In the genomic region with DNA sequence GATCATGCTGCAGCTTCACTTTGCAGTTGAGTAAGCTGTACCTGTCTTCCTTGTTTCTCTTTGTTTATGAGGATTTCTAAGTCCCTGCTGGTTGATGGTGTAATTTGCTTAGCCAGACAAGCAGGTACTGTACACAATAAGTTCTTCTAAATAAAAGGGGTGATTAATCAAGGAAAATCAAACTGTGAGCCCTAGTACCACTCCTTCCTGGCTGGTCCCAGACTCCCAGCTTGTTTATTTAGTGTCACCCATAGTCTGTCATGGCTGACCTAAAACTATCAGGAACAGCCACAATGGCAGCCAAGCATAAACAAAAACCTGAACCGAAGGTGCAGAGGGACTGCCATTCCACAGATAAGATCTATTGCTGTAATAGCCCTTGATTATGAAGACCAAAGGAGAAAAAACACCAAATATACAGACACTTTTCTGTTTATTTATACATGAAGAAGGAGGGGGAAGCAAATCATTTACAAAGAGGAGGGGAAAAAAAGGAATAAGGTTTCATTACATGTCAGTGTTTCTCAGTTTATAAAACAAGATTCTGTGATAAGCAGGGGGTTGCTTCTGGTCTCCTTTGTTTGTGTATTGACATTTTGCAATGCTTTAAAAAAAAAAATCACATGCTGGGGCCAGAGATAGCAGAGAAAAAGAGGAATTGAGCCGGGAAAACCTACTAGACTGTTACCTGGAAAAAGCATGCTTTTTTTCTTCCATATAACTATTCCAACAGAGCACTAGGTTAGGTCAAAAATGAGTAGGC, we compare ENCODE assay signal across 16 cellular contexts.
DNase-seq lines count a peak whose midpoint lies in the region; ATAC-seq and TF ChIP-seq lines count a peak whose summit lies in the region.
"Had no signal": no experiment of that assay in that cellular context is flagged by ENCODE, and none has a peak within 500 bp of the region (broad histone marks: within the 10 kb centered on the region; RNA-seq: fewer than 3 reads in every experiment).

No MANE protein-coding gene starts in this region.

- H3K4me3 ChIP-seq in SK-N-SH (ENCODE audit: low read depth in 2 of 2, low read length in 1 of 2) = no peak overlapping the region
- H3K4me3 ChIP-seq in smooth muscle cell = no peak overlapping the region
- H3K4me3 ChIP-seq: coronary artery had no signal

- H3K79me2 ChIP-seq in SK-N-SH (ENCODE audit: insufficient read depth) (no peaks in the 10 kb centered on the region), smooth muscle cell (ENCODE audit: low read depth) (no peaks in the 10 kb centered on the region)

- H2AFZ ChIP-seq in SK-N-SH (ENCODE audit: low read depth) (no peak overlapping the region), smooth muscle cell (ENCODE audit: low read depth) (peak overlapping the region; percentile 32)

- POLR2A ChIA-PET in SK-N-SH (lab: Yijun Ruan, JAX) = no interaction called here

- WGBS in SK-N-SH (ENCODE audit: low lambda C conversion rate) = 75% methylated on average over 2 of the region's 2 CpGs
- 62% methylated on average over 2 of the region's 2 CpGs for WGBS in smooth muscle cell (ENCODE audit: low lambda C conversion rate)

- H3K4me2 ChIP-seq in SK-N-SH (no peak overlapping the region), smooth muscle cell (no peak overlapping the region)

- DNase-seq in SK-N-SH (peak; percentile 15), SW480 (ENCODE audit: low spot score) (peak; percentile 4), left lobe of liver (ENCODE audit: low spot score) (no peak), smooth muscle cell (lab: John Stamatoyannopoulos, UW; ENCODE audit: unreplicated experiment) (no peak)
- no peak for DNase-seq in activated T-cell treated with anti-CD3 and anti-CD28 coated beads, Interleukin-2, amount 50 U/mL, for 1 hour
- DNase-seq: activated CD4-positive, alpha-beta T cell treated with anti-CD3 and anti-CD28 coated beads, Interleukin-2, amount 50 U/mL, for 48 hours; left ventricle myocardium superior; NCI-H1092; NCI-H510A; stimulated activated naive CD4-positive, alpha-beta T cell treated with Interleukin-2 at 50 U/mL for 16 hours had no signal

- H3K4me1 ChIP-seq in SK-N-SH (ENCODE audit: control insufficient read depth in 1 of 2, insufficient read depth in 2 of 2, low read depth in 1 of 2, low read length in 1 of 2) = peaks cover 0 to 10% of the 10 kb centered on the region in 2 experiments; a peak in 2 of 4 replicates
- H3K4me1 ChIP-seq in smooth muscle cell (ENCODE audit: low read depth) = no peaks in the 10 kb centered on the region

- H3K9me2 ChIP-seq in SK-N-SH = no peaks in the 10 kb centered on the region

- TF ChIP-seq CTCF in SK-N-SH (IDR thresholded peaks at IDR 0.05) (no peak), smooth muscle cell (IDR thresholded peaks at IDR 0.05; ENCODE audit: borderline replicate concordance, insufficient read depth, poor library complexity, severe bottlenecking) (no peak)

- ATAC-seq in SK-N-SH treated with all-trans-retinoic acid at 6 μM for 48 hours = no peak
- ATAC-seq in left lobe of liver = peak; percentile 53
- ATAC-seq in GM21381 (IDR thresholded peaks at IDR 0.05; ENCODE audit: unreplicated experiment) = no peak
- ATAC-seq in GM18858 (IDR thresholded peaks at IDR 0.05; ENCODE audit: unreplicated experiment) = no peak
- ATAC-seq: left ventricle myocardium superior; natural killer cell treated with Interleukin-12 subunit alpha and Interleukin-12 subunit beta and Interleukin-15 and Interleukin-18, amount 100 ng/mL, for 72 hours had no signal

- H3K27ac ChIP-seq in SK-N-SH (ENCODE audit: low read depth in 2 of 2, low read length in 1 of 2) (no peak overlapping the region), smooth muscle cell (ENCODE audit: low read depth) (no peak overlapping the region)
- H3K27ac ChIP-seq: coronary artery, RWPE1 had no signal

- no peak for TF ChIP-seq EP300 in SK-N-SH (IDR thresholded peaks at IDR 0.05; ENCODE audit: borderline replicate concordance in 1 of 2, low read depth in 1 of 2, low read length in 1 of 2)

- H3F3A ChIP-seq in SK-N-SH (replicated peaks; ENCODE audit: insufficient read depth) (peaks cover 16% of the 10 kb centered on the region), smooth muscle cell (ENCODE audit: low read depth) (no peaks in the 10 kb centered on the region)

- H3K9me3 ChIP-seq in SK-N-SH = no peaks in the 10 kb centered on the region
- no peaks in the 10 kb centered on the region for H3K9me3 ChIP-seq in smooth muscle cell (replicated peaks; ENCODE audit: low read depth)

- H3K36me3 ChIP-seq in SK-N-SH (replicated peaks in 1 of 2; ENCODE audit: control insufficient read depth in 1 of 2, insufficient read depth in 2 of 2, low read length in 1 of 2) = no peaks in the 10 kb centered on the region
- no peaks in the 10 kb centered on the region for H3K36me3 ChIP-seq in smooth muscle cell (ENCODE audit: low read depth)

- H3K27me3 ChIP-seq in SK-N-SH (ENCODE audit: insufficient read depth) (no peaks in the 10 kb centered on the region), smooth muscle cell (ENCODE audit: low read depth) (no peaks in the 10 kb centered on the region)

- H3K9ac ChIP-seq in SK-N-SH = no peak overlapping the region
- H3K9ac ChIP-seq in smooth muscle cell (ENCODE audit: low read depth) = no peak overlapping the region

- CTCF ChIA-PET in SK-N-SH (lab: Yijun Ruan, JAX) = no interaction called here

- no peak for TF ChIP-seq RAD21 in SK-N-SH (IDR thresholded peaks at IDR 0.05; ENCODE audit: low read length)

- H4K20me1 ChIP-seq in SK-N-SH (ENCODE audit: insufficient read depth) (no peaks in the 10 kb centered on the region), smooth muscle cell (ENCODE audit: low read depth) (no peaks in the 10 kb centered on the region)

TF ChIP-seq in SK-N-SH, 30 proteins besides CTCF, POLR2A, EP300 and RAD21 (continues in another document):
- TF ChIP-seq RXRA (IDR thresholded peaks at IDR 0.05; ENCODE audit: borderline replicate concordance, low read depth) = no peak
- TF ChIP-seq MEF2A (IDR thresholded peaks at IDR 0.05; ENCODE audit: borderline replicate concordance, low read depth) = no peak
- no peak for TF ChIP-seq FOXJ3 (CRISPR knock-in tag; IDR thresholded peaks at IDR 0.05)
- no peak for TF ChIP-seq TCF12 (IDR thresholded peaks at IDR 0.05)
- no peak for TF ChIP-seq GABPA (IDR thresholded peaks at IDR 0.05; ENCODE audit: low read depth)
- no peak for TF ChIP-seq NRF1 (IDR thresholded peaks at IDR 0.05; ENCODE audit: low read depth, low read length)
- TF ChIP-seq, protein P1, sequence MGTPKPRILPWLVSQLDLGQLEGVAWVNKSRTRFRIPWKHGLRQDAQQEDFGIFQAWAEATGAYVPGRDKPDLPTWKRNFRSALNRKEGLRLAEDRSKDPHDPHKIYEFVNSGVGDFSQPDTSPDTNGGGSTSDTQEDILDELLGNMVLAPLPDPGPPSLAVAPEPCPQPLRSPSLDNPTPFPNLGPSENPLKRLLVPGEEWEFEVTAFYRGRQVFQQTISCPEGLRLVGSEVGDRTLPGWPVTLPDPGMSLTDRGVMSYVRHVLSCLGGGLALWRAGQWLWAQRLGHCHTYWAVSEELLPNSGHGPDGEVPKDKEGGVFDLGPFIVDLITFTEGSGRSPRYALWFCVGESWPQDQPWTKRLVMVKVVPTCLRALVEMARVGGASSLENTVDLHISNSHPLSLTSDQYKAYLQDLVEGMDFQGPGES (IDR thresholded peaks at IDR 0.05; ENCODE audit: low read depth, low read length) = no peak

TF ChIP-seq in SK-N-SH treated with all-trans-retinoic acid at 6 μM for 48 hours, 23 proteins besides CTCF, POLR2A, EP300 and RAD21:
- TF ChIP-seq CSDC2 (CRISPR knock-in tag; IDR thresholded peaks at IDR 0.05) (no peak), ARNTL (CRISPR knock-in tag; IDR thresholded peaks at IDR 0.05; ENCODE audit: borderline replicate concordance, low read depth) (no peak), GLIS3 (CRISPR knock-in tag; IDR thresholded peaks at IDR 0.05) (no peak), TOX (CRISPR knock-in tag; IDR thresholded peaks at IDR 0.05; ENCODE audit: borderline replicate concordance) (no peak), BACH2 (CRISPR knock-in tag; IDR thresholded peaks at IDR 0.05; ENCODE audit: borderline replicate concordance) (no peak), ZFP30 (CRISPR knock-in tag; IDR thresholded peaks at IDR 0.05) (no peak), PPARA (CRISPR knock-in tag; IDR thresholded peaks at IDR 0.05; ENCODE audit: borderline replicate concordance) (no peak)
- TF ChIP-seq, protein P2, sequence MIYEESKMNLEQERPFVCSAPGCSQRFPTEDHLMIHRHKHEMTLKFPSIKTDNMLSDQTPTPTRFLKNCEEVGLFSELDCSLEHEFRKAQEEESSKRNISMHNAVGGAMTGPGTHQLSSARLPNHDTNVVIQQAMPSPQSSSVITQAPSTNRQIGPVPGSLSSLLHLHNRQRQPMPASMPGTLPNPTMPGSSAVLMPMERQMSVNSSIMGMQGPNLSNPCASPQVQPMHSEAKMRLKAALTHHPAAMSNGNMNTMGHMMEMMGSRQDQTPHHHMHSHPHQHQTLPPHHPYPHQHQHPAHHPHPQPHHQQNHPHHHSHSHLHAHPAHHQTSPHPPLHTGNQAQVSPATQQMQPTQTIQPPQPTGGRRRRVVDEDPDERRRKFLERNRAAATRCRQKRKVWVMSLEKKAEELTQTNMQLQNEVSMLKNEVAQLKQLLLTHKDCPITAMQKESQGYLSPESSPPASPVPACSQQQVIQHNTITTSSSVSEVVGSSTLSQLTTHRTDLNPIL (CRISPR knock-in tag; IDR thresholded peaks at IDR 0.05; ENCODE audit: low read depth) = no peak
- TF ChIP-seq, protein P3, sequence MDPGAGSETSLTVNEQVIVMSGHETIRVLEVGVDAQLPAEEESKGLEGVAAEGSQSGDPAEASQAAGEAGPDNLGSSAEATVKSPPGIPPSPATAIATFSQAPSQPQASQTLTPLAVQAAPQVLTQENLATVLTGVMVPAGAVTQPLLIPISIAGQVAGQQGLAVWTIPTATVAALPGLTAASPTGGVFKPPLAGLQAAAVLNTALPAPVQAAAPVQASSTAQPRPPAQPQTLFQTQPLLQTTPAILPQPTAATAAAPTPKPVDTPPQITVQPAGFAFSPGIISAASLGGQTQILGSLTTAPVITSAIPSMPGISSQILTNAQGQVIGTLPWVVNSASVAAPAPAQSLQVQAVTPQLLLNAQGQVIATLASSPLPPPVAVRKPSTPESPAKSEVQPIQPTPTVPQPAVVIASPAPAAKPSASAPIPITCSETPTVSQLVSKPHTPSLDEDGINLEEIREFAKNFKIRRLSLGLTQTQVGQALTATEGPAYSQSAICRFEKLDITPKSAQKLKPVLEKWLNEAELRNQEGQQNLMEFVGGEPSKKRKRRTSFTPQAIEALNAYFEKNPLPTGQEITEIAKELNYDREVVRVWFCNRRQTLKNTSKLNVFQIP (CRISPR knock-in tag; IDR thresholded peaks at IDR 0.05; ENCODE audit: borderline replicate concordance, low read depth) = no peak

Comparison
In these comparisons a context has a peak if more than half of its experiments do, and no peak if none do; other contexts are left out.
1. DNase-seq: peak in SK-N-SH (single experiment) and SW480 (single experiment); none in left lobe of liver (single experiment), smooth muscle cell (single experiment) and activated T-cell treated with anti-CD3 and anti-CD28 coated beads, Interleukin-2, amount 50 U/mL, for 1 hour (single experiment).